ENCODE assay signal across 20 cellular contexts in genomic region chr18:63956755-63957154, GRCh38. TPM values are rescaled to one million over a fixed set of nuclear protein-coding genes. Genes with fewer than 3 reads are reported as not detected.
DNase-seq lines count a peak whose midpoint lies in the region; ATAC-seq and TF ChIP-seq lines count a peak whose summit lies in the region.
"Had no signal": no experiment of that assay in that cellular context is flagged by ENCODE, and none has a peak within 500 bp of the region (broad histone marks: within the 10 kb centered on the region; RNA-seq: fewer than 3 reads in every experiment).

No MANE protein-coding gene starts in this region.

- no peaks in the 10 kb centered on the region for H3K36me3 Mint-ChIP-seq in MCF 10A (ENCODE audit: insufficient read depth, unreplicated experiment)
- H3K36me3 Mint-ChIP-seq: CD4-positive, alpha-beta memory T cell had no signal

- ATAC-seq in HG02970 (IDR thresholded peaks at IDR 0.05; ENCODE audit: low FRiP score, unreplicated experiment) (no peak), GM19351 (IDR thresholded peaks at IDR 0.05; ENCODE audit: unreplicated experiment) (no peak)
- ATAC-seq: GM23338, HCT116, K562 had no signal

- DNase-seq in mammary epithelial cell (no peak), MCF 10A (ENCODE audit: unreplicated experiment) (no peak), M059J (ENCODE audit: low read depth) (peak; percentile 33), foreskin fibroblast (peak; percentile 53 to 76), C1 segment of cervical spinal cord (lab: John Stamatoyannopoulos, UW) (no peak)
- DNase-seq in activated T-cell treated with anti-CD3 and anti-CD28 coated beads, Interleukin-2, amount 50 U/mL, for 48 hours = no peak
- DNase-seq: 8988T; BE2C; Calu3; CD4-positive, alpha-beta memory T cell; NCI-H1417 treated with DMSO at 0.1 percent for 48 hours; NCI-H1930; NCI-H226; SJCRH30 had no signal

- no peaks in the 10 kb centered on the region for H4K20me1 ChIP-seq in mammary epithelial cell (ENCODE audit: insufficient read depth, low read length)

- no TSS peak for BruUV-seq in mammary epithelial cell (replicated peaks; lab: Mats Ljungman, UMichigan)
- no TSS peak for BruUV-seq in MCF 10A (replicated peaks; lab: Mats Ljungman, UMichigan)

- peaks cover 3% of the 10 kb centered on the region for H3K4me1 ChIP-seq in mammary epithelial cell (ENCODE audit: insufficient read depth, low read length)
- H3K4me1 ChIP-seq: BE2C, SJCRH30 had no signal

- H3K4me3 ChIP-seq in mammary epithelial cell (replicated peaks in 1 of 3; ENCODE audit: insufficient read depth in 1 of 3, low read depth in 2 of 3, low read length in 3 of 3) (no peak overlapping the region), foreskin fibroblast (ENCODE audit: low read depth in 1 of 2, low read length in 2 of 2) (no peak overlapping the region)
- H3K4me3 ChIP-seq: GM23338, K562, SJCRH30 had no signal

- no peak overlapping the region for H3K4me2 ChIP-seq in mammary epithelial cell (ENCODE audit: insufficient read depth, low read depth, low read length)
- H3K4me2 ChIP-seq: GM23338 had no signal

- no peak overlapping the region for H3K4me3 Mint-ChIP-seq in MCF 10A (ENCODE audit: unreplicated experiment)
- H3K4me3 Mint-ChIP-seq: CD4-positive, alpha-beta memory T cell; GM23338 had no signal

- TF ChIP-seq CTCF in mammary epithelial cell (conservative IDR thresholded peaks at IDR 0.05 in 1 of 2, IDR thresholded peaks at IDR 0.05 in 1 of 2; ENCODE audit: extremely low read depth in 1 of 2, insufficient read depth in 1 of 2, low read depth in 1 of 2, low read length in 2 of 2) (no peak), MCF 10A (IDR thresholded peaks at IDR 0.05; ENCODE audit: unreplicated experiment) (no peak), foreskin fibroblast (IDR thresholded peaks at IDR 0.05; ENCODE audit: low read depth, low read length) (no peak)

- H3K9me3 Mint-ChIP-seq in MCF 10A (ENCODE audit: unreplicated experiment) = no peaks in the 10 kb centered on the region
- H3K9me3 Mint-ChIP-seq: CD4-positive, alpha-beta memory T cell; GM23338 had no signal

- H3K9ac ChIP-seq in mammary epithelial cell (ENCODE audit: insufficient read depth, low read length) = no peak overlapping the region

- no peaks in the 10 kb centered on the region for H3K9me3 ChIP-seq in mammary epithelial cell (replicated peaks; ENCODE audit: insufficient read depth, low read length)
- H3K9me3 ChIP-seq: BE2C, SJCRH30 had no signal

- no peaks in the 10 kb centered on the region for H3K79me2 ChIP-seq in mammary epithelial cell (ENCODE audit: insufficient read depth, low read length)

- no peaks in the 10 kb centered on the region for H3K36me3 ChIP-seq in mammary epithelial cell (ENCODE audit: insufficient read depth, low read length)
- H3K36me3 ChIP-seq: BE2C, SJCRH30 had no signal

- dilution Hi-C loops in mammary epithelial cell (cut with HindIII; ENCODE audit: low sequenced_read_pairs) = no loop called here

- intact Hi-C loops in mammary epithelial cell (cut with micrococcal nuclease) (no loop called here), MCF 10A (cut with micrococcal nuclease) (no loop called here)

- in situ Hi-C loops in mammary epithelial cell (cut with MboI; ENCODE audit: low sequenced_read_pairs in 2 of 2) = no loop called here

- no peaks in the 10 kb centered on the region for H3K4me1 Mint-ChIP-seq in MCF 10A (ENCODE audit: insufficient read depth, unreplicated experiment)
- H3K4me1 Mint-ChIP-seq: CD4-positive, alpha-beta memory T cell; GM23338 had no signal

- no peaks in the 10 kb centered on the region for H3K27me3 Mint-ChIP-seq in MCF 10A (ENCODE audit: insufficient read depth, unreplicated experiment)

- H3K27ac ChIP-seq in mammary epithelial cell (ENCODE audit: insufficient read depth, low read depth, low read length) = no peak overlapping the region
- H3K27ac ChIP-seq: SJCRH30 had no signal

- POLR2A ChIA-PET in MCF 10A (lab: Yijun Ruan, JAX) = no interaction called here

- WGBS in mammary epithelial cell (ENCODE audit: low coverage, missing lambda C conversion rate) = 67% methylated on average over 4 of the region's 4 CpGs

- peak overlapping the region; percentile 13 for H2AFZ ChIP-seq in mammary epithelial cell (ENCODE audit: low read depth, low read length)
- H2AFZ ChIP-seq: GM23338 had no signal

- no peaks in the 10 kb centered on the region for H3K27me3 ChIP-seq in mammary epithelial cell (ENCODE audit: insufficient read depth, low read length)
- H3K27me3 ChIP-seq: BE2C, SJCRH30 had no signal

- H3K27ac Mint-ChIP-seq in MCF 10A (ENCODE audit: low read depth, unreplicated experiment) = no peak overlapping the region
- H3K27ac Mint-ChIP-seq: CD4-positive, alpha-beta memory T cell; GM23338 had no signal

- CTCF ChIA-PET in mammary epithelial cell (lab: Charles Lee; ENCODE audit: low non-redundant PET) = no interaction called here
- CTCF ChIA-PET in MCF 10A (lab: Yijun Ruan, JAX) = no interaction called here

RNA-seq across cellular contexts. Expression of gene HMSD, which starts 7.7 kb away (rescaled TPM):
- total RNA-seq in mammary epithelial cell (under 1 TPM in 1 of 2 donors, not detected in 1; 0.38 TPM), MCF 10A (2022) (not detected in 2 replicates)
- 0.05 TPM for polyA plus RNA-seq in mammary epithelial cell
- polyA minus RNA-seq in mammary epithelial cell = not detected
- 0.84 and 1.6 TPM in 2 replicates for total RNA-seq in M059J (2014; rRNA removed; shearing (Covaris generic))
- total RNA-seq: SJCRH30 had no signal
- polyA plus RNA-seq: CD4-positive, alpha-beta memory T cell had no signal

RNA-seq across cellular contexts. Expression of gene SERPINB8, which starts 13.1 kb away (rescaled TPM):
- 10 to 100 TPM; 30.0 to 68.4 TPM for total RNA-seq in mammary epithelial cell
- polyA plus RNA-seq in mammary epithelial cell = 30.8 TPM
- 66.9 TPM for polyA minus RNA-seq in mammary epithelial cell
- 54.1 and 58.0 TPM in 2 replicates for total RNA-seq in MCF 10A (2022)
- total RNA-seq in M059J (2014; rRNA removed; shearing (Covaris generic)) = 24.9 and 27.5 TPM in 2 replicates

RNA-seq across cellular contexts. Expression of gene SERPINB10, which starts 49.0 kb away (rescaled TPM):
- total RNA-seq in mammary epithelial cell = not detected
- 0.07 TPM for polyA plus RNA-seq in mammary epithelial cell
- polyA minus RNA-seq in mammary epithelial cell = not detected
- not detected in 2 replicates for total RNA-seq in MCF 10A (2022)
- total RNA-seq in M059J (2014; rRNA removed; shearing (Covaris generic)) = not detected in 2 replicates
- total RNA-seq: Calu3; CD4-positive, alpha-beta memory T cell; GM23338; K562; SJCRH30 had no signal
- polyA plus RNA-seq: AG04450; CD4-positive, alpha-beta memory T cell; GM23338; K562 had no signal

Comparison
In these comparisons a context has a peak if more than half of its experiments do, and no peak if none do; other contexts are left out.
1. DNase-seq: peak in M059J (single experiment) and foreskin fibroblast (2 of 2); none in mammary epithelial cell (single experiment), MCF 10A (single experiment), activated T-cell treated with anti-CD3 and anti-CD28 coated beads, Interleukin-2, amount 50 U/mL, for 48 hours (0 of 2) and C1 segment of cervical spinal cord (0 of 14).